In genomic region chr15:40891810-40892448, GRCh38 we compare ENCODE assay signal across 8 cellular contexts. TPM values are rescaled to one million over a fixed set of nuclear protein-coding genes. Genes with fewer than 3 reads are reported as not detected.
DNase-seq lines count a peak whose midpoint lies in the region; ATAC-seq and TF ChIP-seq lines count a peak whose summit lies in the region.
"Had no signal": no experiment of that assay in that cellular context is flagged by ENCODE, and none has a peak within 500 bp of the region (broad histone marks: within the 10 kb centered on the region; RNA-seq: fewer than 3 reads in every experiment).

No MANE protein-coding gene starts in this region.

- H3K4me3 ChIP-seq in HEK293 (ENCODE audit: low read depth, low read length) (no peak overlapping the region), PC-3 (ENCODE audit: low read length) (no peak overlapping the region)

- H3K27me3 Mint-ChIP-seq in nephron progenitor cell (ENCODE audit: low read depth, poor library complexity) = peaks cover 23% of the 10 kb centered on the region

- no peaks in the 10 kb centered on the region for H3K9me3 Mint-ChIP-seq in nephron progenitor cell

- CTCF ChIA-PET in HEK293 (lab: Yijun Ruan, JAX) (interaction anchor here (0.6 to 5.3 kb wide), 23 partner anchors 8 to 318 kb away, joined by 3 to 187 read pairs (median 4); partner anchors contain the start of genes RHOV and SPINT1), PC-3 (lab: Charles Lee) (interaction anchor here (0.6 to 2.5 kb wide), 16 partner anchors 9 to 613 kb away, joined by 3 to 39 read pairs (median 4); partner anchors contain the start of genes INO80 and RHOV)

- no peaks in the 10 kb centered on the region for H3K9me2 ChIP-seq in PC-3 (replicated peaks; ENCODE audit: low read length)

- TF ChIP-seq CTCF in HEK293 (tag by site-specific recombination; IDR thresholded peaks at IDR 0.05) (0 out of 2 replicates have a peak, but pooled peaks have one; percentile 22), PC-3 (conservative IDR thresholded peaks at IDR 0.05; ENCODE audit: low read depth, low read length) (peak; percentile 95), nephron progenitor cell (IDR thresholded peaks at IDR 0.05) (peak; percentile 64)

- no peaks in the 10 kb centered on the region for H3K4me1 ChIP-seq in HEK293 (ENCODE audit: control insufficient read depth, insufficient read depth, low read length)
- peaks cover 16% of the 10 kb centered on the region for H3K4me1 ChIP-seq in PC-3 (ENCODE audit: insufficient read depth, low read length)

- intact Hi-C loops in PC-3 (cut with micrococcal nuclease) (loop anchor here (1.0 to 10.0 kb wide), 4 partner anchors 13 to 297 kb away; partner anchors contain the start of gene KNL1), sciatic nerve (cut with DNase I) (no loop called here)

- H3K27ac ChIP-seq in HEK293 (ENCODE audit: extremely low read depth, low read depth, low read length) = no peak overlapping the region
- no peak overlapping the region for H3K27ac ChIP-seq in PC-3 (ENCODE audit: low read length)

- peak overlapping the region; percentile 22; the same call in 1 of the 2 replicates for H2AFZ ChIP-seq in PC-3 (ENCODE audit: low read length)

- no peaks in the 10 kb centered on the region for H3K9me3 ChIP-seq in HEK293 (ENCODE audit: control insufficient read depth, insufficient read depth, low read depth, low read length)
- H3K9me3 ChIP-seq in PC-3 (ENCODE audit: low read length) = no peaks in the 10 kb centered on the region

- no peaks in the 10 kb centered on the region for H3K27me3 ChIP-seq in PC-3 (ENCODE audit: low read length)

- H3K4me1 Mint-ChIP-seq in nephron progenitor cell = peaks cover 20% of the 10 kb centered on the region

- no peak overlapping the region for H3K9ac ChIP-seq in PC-3 (ENCODE audit: low read length)

- no peaks in the 10 kb centered on the region for H4K20me1 ChIP-seq in PC-3 (ENCODE audit: low read length)

- ATAC-seq in PC-3 (peak; percentile 43), GM18519 (IDR thresholded peaks at IDR 0.05; ENCODE audit: low FRiP score, unreplicated experiment) (no peak), sciatic nerve (no peak)

- H3F3A ChIP-seq in PC-3 (ENCODE audit: low read length, unreplicated experiment) = no peaks in the 10 kb centered on the region

- H3K4me2 ChIP-seq in PC-3 (ENCODE audit: low read length) = no peak overlapping the region

- DNase-seq in DMS79 (lab: John Stamatoyannopoulos, UW) = peak; percentile 9
- DNase-seq in PC-3 = peak; percentile 81
- peak; percentile 18 to 61 for DNase-seq in dermis microvascular lymphatic vessel endothelial cell (ENCODE audit: low read depth in 2 of 2)
- DNase-seq in nephron progenitor cell = peak; percentile 43
- DNase-seq in sciatic nerve (ENCODE audit: low spot score) = no peak

- POLR2A ChIA-PET in HEK293 (lab: Yijun Ruan, JAX) = interaction anchor here (0.7 to 1.5 kb wide), 4 partner anchors 18 to 34 kb away, joined by 3 to 6 read pairs (median 4); no protein-coding TSS in a partner anchor
- POLR2A ChIA-PET in PC-3 (lab: Charles Lee; ENCODE audit: unreplicated experiment) = interaction anchor here (0.6 kb wide), 1 partner anchor 21 kb away, joined by 3 read pairs; no protein-coding TSS in a partner anchor

- H3K27ac Mint-ChIP-seq in nephron progenitor cell = no peak overlapping the region

- no TSS peak for BruUV-seq in PC-3 (replicated peaks; lab: Mats Ljungman, UMichigan)

- H3K36me3 Mint-ChIP-seq in nephron progenitor cell (ENCODE audit: low read depth) = peaks cover 11% of the 10 kb centered on the region

- no peak overlapping the region for H3K4me3 Mint-ChIP-seq in nephron progenitor cell

- H3K36me3 ChIP-seq in HEK293 (ENCODE audit: control insufficient read depth in 2 of 2, insufficient read depth in 1 of 2, low read length in 2 of 2) (peaks cover 0 to 14% of the 10 kb centered on the region in 2 experiments; a peak in 2 of 3 replicates), PC-3 (ENCODE audit: low read depth, low read length) (0 out of 2 replicates have a peak, but pooled peaks cover 4% of the 10 kb centered on the region)

- H3K79me2 ChIP-seq in PC-3 (ENCODE audit: low read length) = peaks cover 23% of the 10 kb centered on the region

TF ChIP-seq in HEK293, 187 proteins besides CTCF, POLR2A, EP300 and RAD21:
- TF ChIP-seq ZNF654 (tag by site-specific recombination; IDR thresholded peaks at IDR 0.05; ENCODE audit: low read depth) (peak; percentile 65), PRDM6 (tag by site-specific recombination; IDR thresholded peaks at IDR 0.05) (no peak), OVOL3 (tag by site-specific recombination; IDR thresholded peaks at IDR 0.05) (no peak), ZNF16 (tag by site-specific recombination; IDR thresholded peaks at IDR 0.05; ENCODE audit: low read depth) (no peak), ZNF274 (IDR thresholded peaks at IDR 0.05; ENCODE audit: low read length) (no peak), ZNF274 (tag by site-specific recombination; IDR thresholded peaks at IDR 0.05; ENCODE audit: borderline replicate concordance) (no peak), SCRT2 (tag by site-specific recombination; IDR thresholded peaks at IDR 0.05) (0 out of 2 replicates have a peak, but pooled peaks have one; percentile 21), MYNN (tag by site-specific recombination; IDR thresholded peaks at IDR 0.05; ENCODE audit: borderline replicate concordance) (no peak), ZNF416 (tag by site-specific recombination; IDR thresholded peaks at IDR 0.05) (no peak), ZNF48 (tag by site-specific recombination; IDR thresholded peaks at IDR 0.05) (no peak), ZNF280D (tag by site-specific recombination; IDR thresholded peaks at IDR 0.05) (no peak), GLI4 (tag by site-specific recombination; IDR thresholded peaks at IDR 0.05) (no peak), ZNF830 (tag by site-specific recombination; IDR thresholded peaks at IDR 0.05; ENCODE audit: low read depth) (no peak), ZBTB48 (tag by site-specific recombination; IDR thresholded peaks at IDR 0.05) (no peak), ZEB2 (tag by site-specific recombination; IDR thresholded peaks at IDR 0.05) (0 out of 2 replicates have a peak, but pooled peaks have one; percentile 28), ZNF114 (tag by site-specific recombination; IDR thresholded peaks at IDR 0.05) (no peak)
TF ChIP-seq in HEK293: peak in this region for 3.

RNA-seq across cellular contexts. Expression of gene VPS18, which starts 2.3 kb away (rescaled TPM):
- total RNA-seq in PC-3 (2014; rRNA removed) = 37.6 and 39.5 TPM in 2 replicates
- 33.9 and 53.5 TPM in 2 replicates for total RNA-seq in dermis microvascular lymphatic vessel endothelial cell
- 17.3 TPM for total RNA-seq in sciatic nerve

RNA-seq across cellular contexts. Expression of gene RHOV, which starts 17.9 kb away (rescaled TPM):
- 39.5 and 52.2 TPM in 2 replicates for total RNA-seq in PC-3 (2014; rRNA removed)
- total RNA-seq in dermis microvascular lymphatic vessel endothelial cell = under 0.01 TPM in 1 of 2 replicates, not detected in the other
- total RNA-seq in sciatic nerve = 0.22 TPM
- total RNA-seq: pulmonary artery endothelial cell had no signal

RNA-seq across cellular contexts. Expression of gene DLL4, which starts 37.2 kb away (rescaled TPM):
- total RNA-seq in PC-3 (2014; rRNA removed) (2.2 and 2.9 TPM in 2 replicates), dermis microvascular lymphatic vessel endothelial cell (76.5 and 79.2 TPM in 2 replicates), sciatic nerve (33.3 TPM)

RNA-seq across cellular contexts. Expression of gene SPINT1, which starts 48.1 kb away (rescaled TPM):
- 177 and 244 TPM in 2 replicates for total RNA-seq in PC-3 (2014; rRNA removed)
- 0.90 and 1.1 TPM in 2 replicates for total RNA-seq in dermis microvascular lymphatic vessel endothelial cell
- total RNA-seq in sciatic nerve = 4.0 TPM

Comparison
In these comparisons a context has a peak if more than half of its experiments do, and no peak if none do; other contexts are left out.
1. CTCF ChIP-seq: peak in every context shown above with its lines; median percentile 95 in PC-3; 64 in nephron progenitor cell; 22 in HEK293.
2. RNA of gene RHOV, which starts 17.9 kb away (total RNA-seq): 39.5 to 52.2 TPM in PC-3; 0.22 TPM in sciatic nerve (single experiment) and under 0.01 TPM in dermis microvascular lymphatic vessel endothelial cell; every median in the first group is over 10 times any median in the second.